In the genomic region with DNA sequence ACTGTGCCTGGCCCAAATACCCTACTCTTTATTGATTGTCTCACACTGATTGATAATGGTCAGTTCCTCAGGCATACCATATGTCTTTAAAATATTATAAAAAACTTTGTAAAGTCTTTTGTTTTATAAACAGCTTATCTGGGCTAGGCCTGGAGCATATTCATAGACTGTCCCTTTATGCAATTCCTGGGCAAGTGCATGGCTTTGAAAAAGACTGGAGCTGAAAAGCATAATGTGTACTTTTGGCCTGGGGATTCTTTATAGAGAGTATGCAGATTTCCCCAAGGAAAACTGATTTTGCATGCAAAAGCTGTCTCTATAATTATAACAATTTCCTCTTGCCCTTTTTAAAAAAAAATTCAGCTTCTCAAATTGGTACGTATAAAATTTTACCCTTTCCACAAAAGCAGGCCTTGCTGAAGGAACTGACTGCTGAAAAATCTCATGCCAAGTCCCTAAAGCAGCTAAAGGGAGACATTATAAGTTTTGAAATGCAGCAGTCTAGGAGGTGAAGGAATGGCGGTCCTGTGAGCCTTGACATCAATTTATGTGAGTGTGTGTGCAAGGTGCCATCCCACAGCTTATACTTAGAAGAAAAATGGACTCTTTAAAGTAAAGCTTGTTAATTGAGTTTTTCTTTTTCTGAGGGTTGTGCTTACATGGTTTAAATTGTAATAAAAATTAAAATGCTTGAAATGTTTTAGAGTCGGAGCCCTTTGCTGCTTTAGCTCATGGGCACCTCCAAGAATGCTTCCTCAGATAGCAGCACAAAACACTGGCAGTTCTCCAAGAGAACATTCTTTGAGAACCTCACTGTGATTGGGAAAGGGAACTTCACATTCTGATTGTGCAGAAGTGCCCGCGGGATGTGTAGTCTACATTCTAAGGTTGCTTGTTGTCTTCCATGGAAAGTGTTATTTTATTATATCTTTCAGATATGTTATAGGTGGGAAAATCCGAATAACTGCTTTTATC, we compare ENCODE assay signal across 16 cellular contexts. TPM values are rescaled to one million over a fixed set of nuclear protein-coding genes. Genes with fewer than 3 reads are reported as not detected.
DNase-seq lines count a peak whose midpoint lies in the region; ATAC-seq and TF ChIP-seq lines count a peak whose summit lies in the region.
"Had no signal": no experiment of that assay in that cellular context is flagged by ENCODE, and none has a peak within 500 bp of the region (broad histone marks: within the 10 kb centered on the region; RNA-seq: fewer than 3 reads in every experiment).

No MANE protein-coding gene starts in this region.

- peak overlapping the region; percentile 53 for H3K27ac Mint-ChIP-seq in nephron progenitor cell
- H3K27ac Mint-ChIP-seq in activated T-cell treated with anti-CD3 and anti-CD28 coated beads, Interleukin-2, amount 50 U/mL, for 72 hours, result no peak overlapping the region
- H3K27ac Mint-ChIP-seq: activated naive CD8-positive, alpha-beta T cell; CD4-positive, CD25-positive, alpha-beta regulatory T cell; endodermal cell; immature natural killer cell; stimulated activated naive CD8-positive, alpha-beta T cell treated with anti-CD3 and anti-CD28 coated beads, Interleukin-15, Interleukin-2, amounts not matched to agents 100 ng/mL and 50 ng/mL, for 24 hours had no signal

- ATAC-seq in activated T-cell treated with anti-CD3 and anti-CD28 coated beads, Interleukin-2, amount 50 U/mL, for 72 hours (replicated peaks in 1 of 2), result no peak

- no peak overlapping the region for H3K4me3 ChIP-seq in fibroblast of mammary gland (ENCODE audit: control insufficient read depth, low read depth, low read length)
- H3K4me3 ChIP-seq: SJSA1 had no signal

- H3K4me3 Mint-ChIP-seq in nephron progenitor cell, result no peak overlapping the region
- H3K4me3 Mint-ChIP-seq in activated T-cell treated with anti-CD3 and anti-CD28 coated beads, Interleukin-2, amount 50 U/mL, for 72 hours, result no peak overlapping the region
- H3K4me3 Mint-ChIP-seq: activated naive CD8-positive, alpha-beta T cell; CD4-positive, CD25-positive, alpha-beta regulatory T cell; endodermal cell; immature natural killer cell; stimulated activated naive CD8-positive, alpha-beta T cell treated with anti-CD3 and anti-CD28 coated beads, Interleukin-15, Interleukin-2, amounts not matched to agents 100 ng/mL and 50 ng/mL, for 24 hours had no signal

- TF ChIP-seq CTCF in fibroblast of mammary gland (conservative IDR thresholded peaks at IDR 0.05; ENCODE audit: control insufficient read depth, insufficient read depth, low read depth, low read length) (no peak), nephron progenitor cell (IDR thresholded peaks at IDR 0.05) (no peak)

- H3K4me1 Mint-ChIP-seq in nephron progenitor cell, result peaks cover 16% of the 10 kb centered on the region
- H3K4me1 Mint-ChIP-seq in activated T-cell treated with anti-CD3 and anti-CD28 coated beads, Interleukin-2, amount 50 U/mL, for 72 hours (ENCODE audit: low read depth), result no peaks in the 10 kb centered on the region
- H3K4me1 Mint-ChIP-seq: CD4-positive, CD25-positive, alpha-beta regulatory T cell; immature natural killer cell had no signal

- H3K36me3 Mint-ChIP-seq in nephron progenitor cell (ENCODE audit: low read depth), result peaks cover 9% of the 10 kb centered on the region
- no peaks in the 10 kb centered on the region for H3K36me3 Mint-ChIP-seq in activated T-cell treated with anti-CD3 and anti-CD28 coated beads, Interleukin-2, amount 50 U/mL, for 72 hours (ENCODE audit: insufficient read depth in 2 of 2)
- H3K36me3 Mint-ChIP-seq: activated naive CD8-positive, alpha-beta T cell; CD4-positive, CD25-positive, alpha-beta regulatory T cell; immature natural killer cell had no signal

- in situ Hi-C loops in SK-MEL-5 (cut with HindIII; ENCODE audit: low pct_unique_long_range_greater_than_20kb, low sequenced_read_pairs), result no loop called here

- DNase-seq in COLO829 (ENCODE audit: low spot score) (peak; percentile 57), SK-MEL-5 (ENCODE audit: low read depth, low spot score) (peak; percentile 59), fibroblast of mammary gland (ENCODE audit: low read depth) (peak; percentile 42), nephron progenitor cell (no peak), SHP77 treated with DMSO at 0.1 percent for 48 hours (lab: John Stamatoyannopoulos, UW) (no peak), OCI-M1 (lab: John Stamatoyannopoulos, UW) (no peak), COR-L47 (lab: John Stamatoyannopoulos, UW) (no peak)
- no peak for DNase-seq in activated T-cell treated with anti-CD3 and anti-CD28 coated beads, Interleukin-2, amount 50 U/mL, for 72 hours
- DNase-seq: activated CD4-positive, alpha-beta T cell treated with anti-CD3 and anti-CD28 coated beads, Interleukin-2, amount 50 U/mL, for 48 hours; CD4-positive, CD25-positive, alpha-beta regulatory T cell; endodermal cell; immature natural killer cell; NCI-H446 treated with DMSO at 0.1 percent for 48 hours had no signal

- no peaks in the 10 kb centered on the region for H3K9me3 Mint-ChIP-seq in nephron progenitor cell
- peaks cover 0 to 3% of the 10 kb centered on the region in 2 donors for H3K9me3 Mint-ChIP-seq in activated T-cell treated with anti-CD3 and anti-CD28 coated beads, Interleukin-2, amount 50 U/mL, for 72 hours
- H3K9me3 Mint-ChIP-seq: endodermal cell; stimulated activated naive CD8-positive, alpha-beta T cell treated with anti-CD3 and anti-CD28 coated beads, Interleukin-15, Interleukin-2, amounts not matched to agents 100 ng/mL and 50 ng/mL, for 24 hours had no signal

- H3K27me3 Mint-ChIP-seq in nephron progenitor cell (ENCODE audit: low read depth, poor library complexity), result peaks cover 3% of the 10 kb centered on the region
- no peaks in the 10 kb centered on the region for H3K27me3 Mint-ChIP-seq in activated T-cell treated with anti-CD3 and anti-CD28 coated beads, Interleukin-2, amount 50 U/mL, for 72 hours (ENCODE audit: low read depth)
- H3K27me3 Mint-ChIP-seq: activated naive CD8-positive, alpha-beta T cell; CD4-positive, CD25-positive, alpha-beta regulatory T cell; stimulated activated naive CD8-positive, alpha-beta T cell treated with anti-CD3 and anti-CD28 coated beads, Interleukin-15, Interleukin-2, amounts not matched to agents 100 ng/mL and 50 ng/mL, for 24 hours had no signal

RNA-seq across cellular contexts. Expression of a gene that starts 43.9 kb away (rescaled TPM):
- 15.8 and 16.1 TPM in 2 replicates for total RNA-seq in SK-MEL-5 (2014; rRNA removed; shearing (Covaris generic))
- polyA plus RNA-seq in SK-MEL-5 (2015; cell fraction: cytosol; rRNA removed), result 9.3 and 10.8 TPM in 2 replicates
- polyA plus RNA-seq in SK-MEL-5 (2015; cell fraction: nucleus; rRNA removed), result 46.6 and 55.2 TPM in 2 replicates
- total RNA-seq in activated T-cell treated with anti-CD3 and anti-CD28 coated beads, Interleukin-2, amount 50 U/mL, for 72 hours, result not detected
- polyA plus RNA-seq: CD4-positive, CD25-positive, alpha-beta regulatory T cell; immature natural killer cell had no signal

Comparison
In these comparisons a context has a peak if more than half of its experiments do, and no peak if none do; other contexts are left out.
1. DNase-seq: peak in COLO829 (single experiment), SK-MEL-5 (single experiment) and fibroblast of mammary gland (single experiment); none in nephron progenitor cell (single experiment), SHP77 treated with DMSO at 0.1 percent for 48 hours (single experiment), activated T-cell treated with anti-CD3 and anti-CD28 coated beads, Interleukin-2, amount 50 U/mL, for 72 hours (0 of 2), OCI-M1 (single experiment) and COR-L47 (single experiment).
2. RNA of a gene that starts 43.9 kb away (total RNA-seq): 15.8 to 16.1 TPM in SK-MEL-5; not detected in activated T-cell treated with anti-CD3 and anti-CD28 coated beads, Interleukin-2, amount 50 U/mL, for 72 hours; every median in the first group is over 10 times any median in the second.